ENCODE assay signal across 28 cellular contexts in genomic region chr2:206266130-206267125, GRCh38.
"Had no signal": no experiment of that assay in that cellular context is flagged by ENCODE, and none has a peak within 500 bp of the region (broad histone marks: within the 10 kb centered on the region; RNA-seq: fewer than 3 reads in every experiment).

No MANE protein-coding gene starts in this region.

- H3K9me3 Mint-ChIP-seq: activated CD4-positive, alpha-beta memory T cell treated with anti-CD3 and anti-CD28 coated beads, Interleukin-2, amount 10 ng/mL, durations not matched to agents 7 days and 5 days; activated naive CD4-positive, alpha-beta T cell treated with anti-CD3 and anti-CD28 coated beads, Interleukin-2, amount 10 ng/mL, durations not matched to agents 7 days and 5 days; activated naive CD8-positive, alpha-beta T cell treated with anti-CD3 and anti-CD28 coated beads, Interleukin-2, amount 10 ng/mL, durations not matched to agents 7 days and 5 days; activated T-cell treated with anti-CD3 and anti-CD28 coated beads, Interleukin-2, amount 50 U/mL, for 24 hours; effector memory CD8-positive, alpha-beta T cell; nephron; stimulated activated effector memory CD8-positive, alpha-beta T cell treated with anti-CD3 and anti-CD28 coated beads, Interleukin-12 subunit alpha, Interleukin-12 subunit beta, amount 100 ng/mL, for 72 hours; WTC11 had no signal

- ATAC-seq: effector memory CD8-positive, alpha-beta T cell; esophagus mucosa; left lung; right cardiac atrium; stimulated activated effector memory CD8-positive, alpha-beta T cell treated with anti-CD3 and anti-CD28 coated beads, Interleukin-12 subunit alpha, Interleukin-12 subunit beta, amount 100 ng/mL, for 72 hours had no signal

- H3K9me3 ChIP-seq: left lung, stomach, thyroid gland, upper lobe of left lung, vagina had no signal

- H3K27ac Mint-ChIP-seq: activated CD4-positive, alpha-beta memory T cell treated with anti-CD3 and anti-CD28 coated beads, Interleukin-2, amount 10 ng/mL, durations not matched to agents 7 days and 5 days; activated CD4-positive, alpha-beta T cell treated with anti-CD3 and anti-CD28 coated beads, Interleukin-2, amount 10 ng/mL, durations not matched to agents 7 days and 5 days; activated naive CD4-positive, alpha-beta T cell treated with anti-CD3 and anti-CD28 coated beads, Interleukin-2, amount 10 ng/mL, durations not matched to agents 7 days and 5 days; activated naive CD8-positive, alpha-beta T cell treated with anti-CD3 and anti-CD28 coated beads, Interleukin-2, amount 10 ng/mL, durations not matched to agents 7 days and 5 days; activated T-cell treated with anti-CD3 and anti-CD28 coated beads, Interleukin-2, amount 50 U/mL, for 24 hours; effector memory CD8-positive, alpha-beta T cell; nephron; stimulated activated effector memory CD8-positive, alpha-beta T cell treated with anti-CD3 and anti-CD28 coated beads, Interleukin-12 subunit alpha, Interleukin-12 subunit beta, amount 100 ng/mL, for 72 hours; WTC11 had no signal

- H3K4me1 ChIP-seq: left lung, thyroid gland, upper lobe of left lung, vagina had no signal

- DNase-seq: activated CD4-positive, alpha-beta memory T cell treated with anti-CD3 and anti-CD28 coated beads, Interleukin-2, amount 10 ng/mL, durations not matched to agents 7 days and 5 days; activated CD4-positive, alpha-beta T cell treated with anti-CD3 and anti-CD28 coated beads for 1 hour; activated CD4-positive, alpha-beta T cell treated with anti-CD3 and anti-CD28 coated beads, Interleukin-2, amount 10 ng/mL, durations not matched to agents 7 days and 5 days; activated CD8-positive, alpha-beta memory T cell treated with anti-CD3 and anti-CD28 coated beads, Interleukin-2, amount 50 U/mL, for 48 hours; activated gamma-delta T cell; activated naive CD4-positive, alpha-beta T cell treated with anti-CD3 and anti-CD28 coated beads, Interleukin-2, amount 10 ng/mL, durations not matched to agents 7 days and 5 days; activated naive CD8-positive, alpha-beta T cell treated with anti-CD3 and anti-CD28 coated beads, Interleukin-2, amount 10 ng/mL, durations not matched to agents 7 days and 5 days; activated T-cell treated with anti-CD3 and anti-CD28 coated beads, Interleukin-2, amount 50 U/mL, for 24 hours; amniotic stem cell; caudate nucleus; cortex of kidney; effector memory CD8-positive, alpha-beta T cell; foreskin fibroblast; kidney glomerular epithelial cell; left lung; posterior cingulate gyrus; right cardiac atrium; stimulated activated CD4-positive, alpha-beta T cell treated with anti-CD3 and anti-CD28 coated beads, Interleukin-4, amount 100 ng/mL, for 24 hours; stomach; T-helper 2 cell; thyroid gland; upper lobe of left lung had no signal

- FAIRE-seq: endothelial cell of umbilical vein had no signal

- H3K4me1 Mint-ChIP-seq: nephron; stimulated activated effector memory CD8-positive, alpha-beta T cell treated with anti-CD3 and anti-CD28 coated beads, Interleukin-12 subunit alpha, Interleukin-12 subunit beta, amount 100 ng/mL, for 72 hours had no signal

- H3K4me3 Mint-ChIP-seq: activated CD4-positive, alpha-beta memory T cell treated with anti-CD3 and anti-CD28 coated beads, Interleukin-2, amount 10 ng/mL, durations not matched to agents 7 days and 5 days; activated CD4-positive, alpha-beta T cell treated with anti-CD3 and anti-CD28 coated beads, Interleukin-2, amount 10 ng/mL, durations not matched to agents 7 days and 5 days; activated naive CD4-positive, alpha-beta T cell treated with anti-CD3 and anti-CD28 coated beads, Interleukin-2, amount 10 ng/mL, durations not matched to agents 7 days and 5 days; activated naive CD8-positive, alpha-beta T cell treated with anti-CD3 and anti-CD28 coated beads, Interleukin-2, amount 10 ng/mL, durations not matched to agents 7 days and 5 days; activated T-cell treated with anti-CD3 and anti-CD28 coated beads, Interleukin-2, amount 50 U/mL, for 24 hours; effector memory CD8-positive, alpha-beta T cell; nephron; stimulated activated effector memory CD8-positive, alpha-beta T cell treated with anti-CD3 and anti-CD28 coated beads, Interleukin-12 subunit alpha, Interleukin-12 subunit beta, amount 100 ng/mL, for 72 hours; WTC11 had no signal

- H3K4me3 ChIP-seq: left lung, stomach, thyroid gland, upper lobe of left lung, vagina had no signal

- H3K27me3 ChIP-seq: vagina had no signal

- H3K27ac ChIP-seq: left lung, stomach, thyroid gland, upper lobe of left lung, vagina had no signal

- H3K36me3 ChIP-seq: left lung, stomach, thyroid gland, upper lobe of left lung, vagina had no signal
